15 cellular contexts compared by ENCODE assay signal in genomic region chrX:13533726-13534125, GRCh38. TPM values are rescaled to one million over a fixed set of nuclear protein-coding genes. Genes with fewer than 3 reads are reported as not detected.
DNase-seq lines count a peak whose midpoint lies in the region; ATAC-seq and TF ChIP-seq lines count a peak whose summit lies in the region.
"Had no signal": no experiment of that assay in that cellular context is flagged by ENCODE, and none has a peak within 500 bp of the region (broad histone marks: within the 10 kb centered on the region; RNA-seq: fewer than 3 reads in every experiment).

No MANE protein-coding gene starts in this region.

- H3K4me1 ChIP-seq in adipocyte (ENCODE audit: control insufficient read depth, insufficient read depth, low read length) (no peaks in the 10 kb centered on the region), foreskin keratinocyte (no peaks in the 10 kb centered on the region)
- H3K4me1 ChIP-seq: BE2C, esophagus muscularis mucosa, pancreas had no signal

- DNase-seq in AG09319 (ENCODE audit: extremely low read depth, low read depth) = peak; percentile 7
- DNase-seq in HS-5 (ENCODE audit: low read depth) = peak; percentile 37
- DNase-seq in adipocyte (ENCODE audit: low read depth) = peak; percentile 66
- peak; percentile 23 to 60 for DNase-seq in foreskin keratinocyte
- no peak for DNase-seq in SHP77 treated with DMSO at 0.1 percent for 48 hours (lab: John Stamatoyannopoulos, UW)
- no peak for DNase-seq in ecto neural progenitor cell (ENCODE audit: low spot score)
- DNase-seq: activated naive CD4-positive, alpha-beta T cell; BE2C; DMS79 treated with DMSO at 0.1 percent for 48 hours; pancreas; stimulated activated CD4-positive, alpha-beta T cell treated with anti-CD3 and anti-CD28 coated beads, Interleukin-1b, Interleukin-23, amount 100 ng/mL, for 48 hours had no signal

- H3K27me3 ChIP-seq in adipocyte (replicated peaks; ENCODE audit: control insufficient read depth, insufficient read depth, low read length) (peaks cover 35% of the 10 kb centered on the region), foreskin keratinocyte (no peaks in the 10 kb centered on the region)
- H3K27me3 ChIP-seq: BE2C, esophagus muscularis mucosa had no signal

- TF ChIP-seq CTCF in AG09319 (IDR thresholded peaks at IDR 0.05; ENCODE audit: low read depth, low read length) (no peak), foreskin keratinocyte (conservative IDR thresholded peaks at IDR 0.05) (no peak)

- no peak overlapping the region for H3K9ac ChIP-seq in adipocyte (ENCODE audit: low read length)

- H3K9me3 ChIP-seq in adipocyte (ENCODE audit: control insufficient read depth, low read length) = peaks cover 3% of the 10 kb centered on the region
- H3K9me3 ChIP-seq: BE2C, esophagus muscularis mucosa, pancreas had no signal

- H3K27ac ChIP-seq in foreskin keratinocyte = no peak overlapping the region
- H3K27ac ChIP-seq: esophagus muscularis mucosa, pancreas had no signal

- peak; percentile 48 for ATAC-seq in foreskin keratinocyte
- no peak for ATAC-seq in GM21576 (IDR thresholded peaks at IDR 0.05; ENCODE audit: unreplicated experiment)
- ATAC-seq in GM18858 (IDR thresholded peaks at IDR 0.05; ENCODE audit: unreplicated experiment) = no peak
- ATAC-seq: pancreas had no signal

- H3K36me3 ChIP-seq in adipocyte (ENCODE audit: control insufficient read depth, insufficient read depth, low read length, severe bottlenecking) = no peaks in the 10 kb centered on the region
- H3K36me3 ChIP-seq: BE2C, esophagus muscularis mucosa, pancreas had no signal

- no peak overlapping the region for H3K4me3 ChIP-seq in adipocyte (ENCODE audit: low read length)
- H3K4me3 ChIP-seq: esophagus muscularis mucosa, pancreas had no signal

RNA-seq across cellular contexts. Expression of gene EGFL6, which starts 35.7 kb away (rescaled TPM):
- not detected in 2 replicates for total RNA-seq in foreskin keratinocyte
- not detected in 2 replicates for polyA plus RNA-seq in foreskin keratinocyte
- total RNA-seq: NCI-H460 had no signal

Comparison
In these comparisons a context has a peak if more than half of its experiments do, and no peak if none do; other contexts are left out.
1. DNase-seq: peak in AG09319 (single experiment), HS-5 (single experiment), adipocyte (single experiment) and foreskin keratinocyte (2 of 2); none in SHP77 treated with DMSO at 0.1 percent for 48 hours (single experiment) and ecto neural progenitor cell (single experiment).